In the genomic region with DNA sequence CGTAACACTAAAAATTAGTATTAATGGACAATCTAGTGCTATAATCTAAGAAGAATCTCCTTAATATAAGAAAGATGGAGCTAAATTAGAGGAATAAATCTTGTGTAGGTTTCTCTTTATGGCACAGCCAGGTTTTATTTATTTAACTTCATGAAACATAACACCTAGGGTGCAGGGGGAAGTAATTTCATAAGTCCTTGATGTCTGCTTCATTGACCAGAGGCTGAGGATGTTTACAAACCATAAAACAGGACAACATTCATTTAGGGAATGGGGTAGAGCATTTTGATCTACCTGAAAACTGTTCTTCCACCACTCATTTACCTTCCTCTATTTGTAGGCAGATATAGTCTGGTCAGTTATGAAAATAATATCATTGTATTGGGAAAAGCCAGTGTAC, we compare ENCODE assay signal across 21 cellular contexts.
"Had no signal": no experiment of that assay in that cellular context is flagged by ENCODE, and none has a peak within 500 bp of the region (broad histone marks: within the 10 kb centered on the region; RNA-seq: fewer than 3 reads in every experiment).

No MANE protein-coding gene starts in this region.

- H3K36me3 ChIP-seq: left lung, sigmoid colon, stomach, suprapubic skin, tibial nerve, WERI-Rb-1 had no signal

- DNase-seq: activated CD4-positive, alpha-beta T cell treated with anti-CD3 and anti-CD28 coated beads, Interleukin-2, amount 50 U/mL, for 1 hour; activated CD4-positive, CD25-positive, alpha-beta regulatory T cell treated with anti-CD3 and anti-CD28 coated beads, Interleukin-2, amount 50 U/mL, for 72 hours; activated CD8-positive, alpha-beta T cell treated with anti-CD3 and anti-CD28 coated beads, Interleukin-2, amount 10 ng/mL, durations not matched to agents 7 days and 5 days; activated gamma-delta T cell treated with Interleukin-2 at 50 U/mL for 16 hours; aorta; caudate nucleus; effector CD4-positive, alpha-beta T cell; foreskin melanocyte; kidney; left lung; naive thymus-derived CD4-positive, alpha-beta T cell; retina; sigmoid colon; stimulated activated CD4-positive, alpha-beta T cell treated with anti-CD3 and anti-CD28 coated beads, Interleukin-15, amount 100 ng/mL, for 24 hours; stomach; WERI-Rb-1 had no signal

- H3K4me1 ChIP-seq: left lung, tibial nerve had no signal

- ATAC-seq: activated CD8-positive, alpha-beta T cell treated with anti-CD3 and anti-CD28 coated beads, Interleukin-2, amount 10 ng/mL, durations not matched to agents 7 days and 5 days; left lung; naive thymus-derived CD4-positive, alpha-beta T cell; stimulated activated memory B cell treated with anti-CD40 and anti-IgM and Interleukin-4, amounts not matched to agents 10 μg/mL and 1 μg/mL and 100 μg/mL, for 72 hours had no signal

- H3K9me3 ChIP-seq: sigmoid colon had no signal

- H3K4me3 ChIP-seq: left lung, lung, sigmoid colon, smooth muscle cell, stomach, suprapubic skin, tibial nerve had no signal
